Comparison of ENCODE assay signal across 34 cellular contexts in genomic region chrX:132193872-132194574, GRCh38.
"Had no signal": no experiment of that assay in that cellular context is flagged by ENCODE, and none has a peak within 500 bp of the region (broad histone marks: within the 10 kb centered on the region; RNA-seq: fewer than 3 reads in every experiment).

No MANE protein-coding gene starts in this region.

- DNase-seq: Karpas-422, Kasumi-1, MG63, MM.1S, MV-4-11, NCI-H1048, NCI-H1092, NCI-H1092 treated with DMSO at 0.1 percent for 48 hours, NCI-H1105, NCI-H1105 treated with DMSO at 0.1 percent for 48 hours, NCI-H1417, NCI-H1417 treated with DMSO at 0.1 percent for 48 hours, NCI-H1436, NCI-H1436 treated with DMSO at 0.1 percent for 48 hours, NCI-H146, NCI-H1694, NCI-H1694 treated with DMSO at 0.1 percent for 48 hours, NCI-H187, NCI-H187 treated with DMSO at 0.1 percent for 48 hours, NCI-H1930, NCI-H2029, NCI-H2029 treated with DMSO at 0.1 percent for 48 hours, NCI-H2081, NCI-H2081 treated with DMSO at 0.1 percent for 48 hours, NCI-H2107, NCI-H2171, NCI-H2171 treated with DMSO at 0.1 percent for 48 hours, NCI-H2227 treated with DMSO at 0.1 percent for 48 hours, NCI-H226, NCI-H345, NCI-H446, NCI-H446 treated with DMSO at 0.1 percent for 48 hours, NCI-H510A had no signal

- H3K27ac ChIP-seq: KMS-11 had no signal

- H3K9ac ChIP-seq: KMS-11 had no signal

- H3K4me3 ChIP-seq: MG63 had no signal

- H3K36me3 ChIP-seq: MG63 had no signal

- H3K9me3 ChIP-seq: MG63 had no signal
